8 cellular contexts compared by ENCODE assay signal in the genomic region with DNA sequence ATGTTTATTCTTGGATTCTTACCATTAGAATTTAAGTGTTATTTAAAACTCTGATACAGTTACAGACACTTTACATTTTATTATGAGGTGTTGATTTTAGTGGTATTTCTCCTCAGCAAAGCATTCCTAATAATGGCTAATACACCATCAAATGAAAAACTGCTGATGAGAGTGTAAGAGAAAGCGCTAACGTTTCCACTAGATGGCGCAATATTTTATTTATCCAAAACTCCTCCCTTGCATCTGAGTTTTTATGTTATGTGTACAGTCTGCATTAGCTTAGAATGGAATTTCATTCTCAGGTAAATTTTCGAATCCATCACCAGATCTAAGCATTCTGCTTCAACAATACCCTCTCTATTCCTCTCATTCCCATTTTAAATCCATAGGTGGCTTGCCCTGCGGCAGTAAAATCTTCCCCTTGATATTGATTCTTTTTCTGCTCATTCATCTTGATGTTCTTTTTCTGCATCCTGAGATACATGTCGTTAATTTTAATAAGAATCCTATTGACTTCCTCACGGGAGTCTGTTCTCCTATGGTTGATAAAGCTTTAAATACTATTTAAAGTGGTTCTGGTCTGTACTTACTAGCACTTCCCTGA. TPM values are rescaled to one million over a fixed set of nuclear protein-coding genes. Genes with fewer than 3 reads are reported as not detected.
A peak's percentile ranks its signal among the peaks of the same experiment; 100 is the strongest.
DNase-seq lines count a peak whose midpoint lies in the region; ATAC-seq and TF ChIP-seq lines count a peak whose summit lies in the region.

No MANE protein-coding gene starts in this region.

- no peaks in the 10 kb centered on the region for H3K9me3 ChIP-seq in right atrium auricular region

- intact Hi-C loops in activated B cell treated with CpG ODN at 0.5 μM for 24 hours (cut with micrococcal nuclease), result loop anchor here (1.0 kb wide), 2 partner anchors 17 to 517 kb away; no protein-coding TSS in a partner anchor

- no peak overlapping the region for H3K27ac Mint-ChIP-seq in activated B cell treated with CpG ODN at 0.5 μM for 24 hours
- no peak overlapping the region for H3K27ac Mint-ChIP-seq in stimulated activated memory B cell treated with anti-CD40 and anti-IgM and Interleukin-4, amounts not matched to agents 10 μg/mL and 1 μg/mL and 100 μg/mL, for 72 hours
- H3K27ac Mint-ChIP-seq in activated CD4-positive, alpha-beta memory T cell treated with anti-CD3 and anti-CD28 coated beads, Interleukin-2, amount 10 ng/mL, durations not matched to agents 7 days and 5 days, result no peak overlapping the region

- no peaks in the 10 kb centered on the region for H3K36me3 ChIP-seq in right atrium auricular region

- H3K27me3 ChIP-seq in right atrium auricular region, result no peaks in the 10 kb centered on the region

- H3K27ac ChIP-seq in right atrium auricular region, result no peak overlapping the region

- ATAC-seq in GM18502 (IDR thresholded peaks at IDR 0.05; ENCODE audit: poor library complexity, unreplicated experiment) (peak; percentile 85), HG02870 (IDR thresholded peaks at IDR 0.05; ENCODE audit: unreplicated experiment) (peak; percentile 80), activated B cell treated with CpG ODN at 0.5 μM for 24 hours (ENCODE audit: low read depth) (no peak)
- peak; percentile 47 for ATAC-seq in stimulated activated memory B cell treated with anti-CD40 and anti-IgM and Interleukin-4, amounts not matched to agents 10 μg/mL and 1 μg/mL and 100 μg/mL, for 72 hours

- H3K4me3 Mint-ChIP-seq in activated B cell treated with CpG ODN at 0.5 μM for 24 hours, result no peak overlapping the region
- no peak overlapping the region for H3K4me3 Mint-ChIP-seq in stimulated activated memory B cell treated with anti-CD40 and anti-IgM and Interleukin-4, amounts not matched to agents 10 μg/mL and 1 μg/mL and 100 μg/mL, for 72 hours
- H3K4me3 Mint-ChIP-seq in activated CD4-positive, alpha-beta memory T cell treated with anti-CD3 and anti-CD28 coated beads, Interleukin-2, amount 10 ng/mL, durations not matched to agents 7 days and 5 days, result no peak overlapping the region

- H3K4me3 ChIP-seq in right atrium auricular region, result no peak overlapping the region

- CTCF ChIA-PET in activated B cell treated with CpG ODN at 0.5 μM for 24 hours (lab: Charles Lee), result interaction anchor here (0.7 to 7.1 kb wide), 8 partner anchors 9 to 1372 kb away, joined by 3 to 57 read pairs (median 3); no protein-coding TSS in a partner anchor
- CTCF ChIA-PET in activated CD4-positive, alpha-beta memory T cell treated with anti-CD3 and anti-CD28 coated beads, Interleukin-2, amount 10 ng/mL, durations not matched to agents 7 days and 5 days (lab: Charles Lee), result interaction anchor here (1.0 to 14.6 kb wide), 8 partner anchors 8 to 285 kb away, joined by 3 to 342 read pairs (median 4); partner anchors contain the start of genes PJVK, PRKRA and RBM45

- peak; percentile 79 for TF ChIP-seq CTCF in activated B cell treated with CpG ODN at 0.5 μM for 24 hours (IDR thresholded peaks at IDR 0.05)
- peak; percentile 66 to 80 for TF ChIP-seq CTCF in right atrium auricular region (IDR thresholded peaks at IDR 0.05)

- DNase-seq in AG20443 (ENCODE audit: low spot score) (peak; percentile 45), NCI-H146 treated with DMSO at 0.1 percent for 48 hours (lab: John Stamatoyannopoulos, UW; ENCODE audit: unreplicated experiment) (peak; percentile 46), activated B cell treated with CpG ODN at 0.5 μM for 24 hours (no peak), right atrium auricular region (ENCODE audit: low spot score) (no peak)
- no peak for DNase-seq in activated CD4-positive, alpha-beta memory T cell treated with anti-CD3 and anti-CD28 coated beads, Interleukin-2, amount 10 ng/mL, durations not matched to agents 7 days and 5 days

- no peaks in the 10 kb centered on the region for H3K4me1 Mint-ChIP-seq in activated B cell treated with CpG ODN at 0.5 μM for 24 hours
- H3K4me1 Mint-ChIP-seq in stimulated activated memory B cell treated with anti-CD40 and anti-IgM and Interleukin-4, amounts not matched to agents 10 μg/mL and 1 μg/mL and 100 μg/mL, for 72 hours, result peaks cover 5% of the 10 kb centered on the region
- peaks cover 10% of the 10 kb centered on the region for H3K4me1 Mint-ChIP-seq in activated CD4-positive, alpha-beta memory T cell treated with anti-CD3 and anti-CD28 coated beads, Interleukin-2, amount 10 ng/mL, durations not matched to agents 7 days and 5 days

- peaks cover 3% of the 10 kb centered on the region for H3K27me3 Mint-ChIP-seq in activated B cell treated with CpG ODN at 0.5 μM for 24 hours
- no peaks in the 10 kb centered on the region for H3K27me3 Mint-ChIP-seq in stimulated activated memory B cell treated with anti-CD40 and anti-IgM and Interleukin-4, amounts not matched to agents 10 μg/mL and 1 μg/mL and 100 μg/mL, for 72 hours
- H3K27me3 Mint-ChIP-seq in activated CD4-positive, alpha-beta memory T cell treated with anti-CD3 and anti-CD28 coated beads, Interleukin-2, amount 10 ng/mL, durations not matched to agents 7 days and 5 days, result peaks cover 12% of the 10 kb centered on the region

- H3K4me1 ChIP-seq in right atrium auricular region, result no peaks in the 10 kb centered on the region

- H3K9me3 Mint-ChIP-seq in activated B cell treated with CpG ODN at 0.5 μM for 24 hours, result no peaks in the 10 kb centered on the region
- H3K9me3 Mint-ChIP-seq in stimulated activated memory B cell treated with anti-CD40 and anti-IgM and Interleukin-4, amounts not matched to agents 10 μg/mL and 1 μg/mL and 100 μg/mL, for 72 hours, result no peaks in the 10 kb centered on the region
- no peaks in the 10 kb centered on the region for H3K9me3 Mint-ChIP-seq in activated CD4-positive, alpha-beta memory T cell treated with anti-CD3 and anti-CD28 coated beads, Interleukin-2, amount 10 ng/mL, durations not matched to agents 7 days and 5 days

- no peaks in the 10 kb centered on the region for H3K36me3 Mint-ChIP-seq in activated B cell treated with CpG ODN at 0.5 μM for 24 hours (ENCODE audit: low read depth)
- no peaks in the 10 kb centered on the region for H3K36me3 Mint-ChIP-seq in stimulated activated memory B cell treated with anti-CD40 and anti-IgM and Interleukin-4, amounts not matched to agents 10 μg/mL and 1 μg/mL and 100 μg/mL, for 72 hours
- no peaks in the 10 kb centered on the region for H3K36me3 Mint-ChIP-seq in activated CD4-positive, alpha-beta memory T cell treated with anti-CD3 and anti-CD28 coated beads, Interleukin-2, amount 10 ng/mL, durations not matched to agents 7 days and 5 days (ENCODE audit: low read depth)

- POLR2A ChIA-PET in activated B cell treated with CpG ODN at 0.5 μM for 24 hours (lab: Charles Lee), result no interaction called here
- POLR2A ChIA-PET in activated CD4-positive, alpha-beta memory T cell treated with anti-CD3 and anti-CD28 coated beads, Interleukin-2, amount 10 ng/mL, durations not matched to agents 7 days and 5 days (lab: Charles Lee), result interaction anchor here (1.0 to 4.1 kb wide), 5 partner anchors 10 to 126 kb away, joined by 3 to 36 read pairs (median 4); partner anchors contain the start of genes PJVK and PRKRA

RNA-seq across cellular contexts. Expression of gene PRKRA, which starts 53.9 kb away (rescaled TPM):
- 49.6 and 61.3 TPM in 2 replicates for total RNA-seq in activated B cell treated with CpG ODN at 0.5 μM for 24 hours
- total RNA-seq in right atrium auricular region, result 10 to 100 TPM; 41.4 to 47.1 TPM
- 10 to 100 TPM; 35.4 to 36.5 TPM for total RNA-seq in activated CD4-positive, alpha-beta memory T cell treated with anti-CD3 and anti-CD28 coated beads, Interleukin-2, amount 10 ng/mL, durations not matched to agents 7 days and 5 days

RNA-seq across cellular contexts. Expression of gene PJVK, which starts 54.1 kb away (rescaled TPM):
- total RNA-seq in activated B cell treated with CpG ODN at 0.5 μM for 24 hours, result 2.0 and 3.1 TPM in 2 replicates
- total RNA-seq in right atrium auricular region, result 1 to 10 TPM in 1 of 2 donors, under 1 TPM in 1; 0.59 to 2.4 TPM
- 1 to 10 TPM in 1 of 2 experiments, under 1 TPM in 1; 0.91 to 1.1 TPM for total RNA-seq in activated CD4-positive, alpha-beta memory T cell treated with anti-CD3 and anti-CD28 coated beads, Interleukin-2, amount 10 ng/mL, durations not matched to agents 7 days and 5 days

Comparison
In these comparisons a context has a peak if more than half of its experiments do, and no peak if none do; other contexts are left out.
1. DNase-seq: peak in AG20443 (single experiment) and NCI-H146 treated with DMSO at 0.1 percent for 48 hours (single experiment); none in activated B cell treated with CpG ODN at 0.5 μM for 24 hours (single experiment), right atrium auricular region (single experiment) and activated CD4-positive, alpha-beta memory T cell treated with anti-CD3 and anti-CD28 coated beads, Interleukin-2, amount 10 ng/mL, durations not matched to agents 7 days and 5 days (single experiment).